19 cellular contexts compared by ENCODE assay signal in genomic region chr1:167605576-167605975, GRCh38.
"Had no signal": no experiment of that assay in that cellular context is flagged by ENCODE, and none has a peak within 500 bp of the region (broad histone marks: within the 10 kb centered on the region; RNA-seq: fewer than 3 reads in every experiment).

No MANE protein-coding gene starts in this region.

- H3K36me3 ChIP-seq: esophagus muscularis mucosa, heart left ventricle, transverse colon, WERI-Rb-1 had no signal

- DNase-seq: activated CD4-positive, alpha-beta T cell treated with anti-CD3 and anti-CD28 coated beads for 4 hours; activated naive CD4-positive, alpha-beta T cell treated with anti-CD3 and anti-CD28 coated beads for 36 hours; amniotic stem cell; body of pancreas; cerebellar nuclear complex; endodermal cell; foreskin fibroblast; heart left ventricle; left ventricle myocardium inferior; mesendoderm; nephron progenitor cell; stimulated activated CD4-positive, alpha-beta T cell treated with anti-CD3 and anti-CD28 coated beads, Interleukin-2, amount 100 ng/mL, for 24 hours; stimulated activated naive B cell treated with anti-CD40 and anti-IgM and Interleukin-4, amounts not matched to agents 10 μg/mL and 1 μg/mL and 100 μg/mL, for 72 hours; T-helper 9 cell; transverse colon; WERI-Rb-1 had no signal

- H3K27me3 ChIP-seq: body of pancreas, esophagus muscularis mucosa, heart left ventricle, transverse colon had no signal

- ATAC-seq: body of pancreas; heart left ventricle; sciatic nerve; stimulated activated naive B cell treated with anti-CD40 and anti-IgM and Interleukin-4, amounts not matched to agents 10 μg/mL and 1 μg/mL and 100 μg/mL, for 72 hours had no signal

- FAIRE-seq: islet of Langerhans had no signal

- H3K4me3 ChIP-seq: body of pancreas, esophagus muscularis mucosa, heart left ventricle, left ventricle myocardium inferior, transverse colon had no signal
